In the genomic region with DNA sequence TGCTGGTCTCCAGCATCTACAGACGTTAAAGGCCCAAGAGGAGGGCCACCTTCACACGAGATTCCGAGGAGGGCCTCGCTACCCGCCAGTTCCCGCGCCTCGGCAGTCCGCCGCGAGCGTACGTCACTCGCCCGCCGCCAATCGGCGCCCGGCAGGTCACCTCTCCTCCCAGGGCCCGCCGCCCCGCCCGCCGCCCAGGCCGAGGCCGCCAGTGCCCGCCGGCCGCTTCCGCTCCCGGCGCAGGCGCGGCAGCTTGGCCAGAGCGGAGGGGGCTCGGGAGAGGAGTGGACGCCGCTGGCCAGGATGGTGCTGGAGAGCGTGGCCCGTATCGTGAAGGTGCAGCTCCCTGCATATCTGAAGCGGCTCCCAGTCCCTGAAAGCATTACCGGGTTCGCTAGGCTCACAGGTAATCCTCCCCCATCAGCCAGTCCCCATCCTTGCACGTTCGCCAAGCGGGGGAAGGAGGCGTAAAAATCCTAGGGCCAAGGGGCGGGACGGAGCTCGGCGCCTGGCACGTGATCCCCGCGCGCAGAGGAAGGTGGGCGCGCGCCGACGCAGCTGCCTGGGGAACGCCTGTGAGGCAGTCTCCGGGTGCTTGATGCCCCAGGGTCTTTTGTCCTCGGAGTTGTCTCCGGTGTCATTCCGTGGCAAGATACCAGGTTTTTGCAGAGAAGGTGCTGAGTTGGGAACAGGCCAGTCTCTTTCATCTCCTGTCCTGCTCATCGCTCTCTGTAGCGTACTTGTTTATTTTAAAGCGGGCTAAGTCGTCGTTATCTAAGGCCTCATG, we compare ENCODE assay signal across 1 cellular context.
TF ChIP-seq lines count a peak whose summit lies in the region.

A gene with protein sequence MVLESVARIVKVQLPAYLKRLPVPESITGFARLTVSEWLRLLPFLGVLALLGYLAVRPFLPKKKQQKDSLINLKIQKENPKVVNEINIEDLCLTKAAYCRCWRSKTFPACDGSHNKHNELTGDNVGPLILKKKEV (plus strand): TSS at position 211 of the 787 bp plus-strand sequence. CDS start 93 bp downstream, at position 304.

TF ChIP-seq in A549, 52 proteins besides CTCF, POLR2A, EP300 and RAD21 (continued from another document):
- TF ChIP-seq, protein P1, sequence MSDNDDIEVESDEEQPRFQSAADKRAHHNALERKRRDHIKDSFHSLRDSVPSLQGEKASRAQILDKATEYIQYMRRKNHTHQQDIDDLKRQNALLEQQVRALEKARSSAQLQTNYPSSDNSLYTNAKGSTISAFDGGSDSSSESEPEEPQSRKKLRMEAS (IDR thresholded peaks at IDR 0.05) = peak; percentile 85
- TF ChIP-seq CHD2 (IDR thresholded peaks at IDR 0.05; ENCODE audit: low read length, partially characterized antibody) (no peak), ZFP36 (IDR thresholded peaks at IDR 0.05; ENCODE audit: borderline replicate concordance, partially characterized antibody) (no peak), GATA3 (IDR thresholded peaks at IDR 0.05; ENCODE audit: borderline replicate concordance) (no peak), TFCP2L1 (CRISPR knock-in tag; IDR thresholded peaks at IDR 0.05) (no peak), MYC (IDR thresholded peaks at IDR 0.05; ENCODE audit: borderline replicate concordance, low read length) (no peak), NFE2L2 (conservative IDR thresholded peaks at IDR 0.05; ENCODE audit: low read length) (no peak), PHF8 (IDR thresholded peaks at IDR 0.05; ENCODE audit: borderline replicate concordance, low read depth) (peak; percentile 51; the same call in 1 of the 2 replicates), ESRRA (IDR thresholded peaks at IDR 0.05; ENCODE audit: borderline replicate concordance, low read length) (no peak), JUNB (IDR thresholded peaks at IDR 0.05) (no peak), KDM1A (IDR thresholded peaks at IDR 0.05; ENCODE audit: low read depth) (no peak), SREBF2 (IDR thresholded peaks at IDR 0.05) (no peak), TP53 (CRISPR knock-in tag; IDR thresholded peaks at IDR 0.05) (no peak), KDM5A (IDR thresholded peaks at IDR 0.05) (no peak), RFX5 (IDR thresholded peaks at IDR 0.05) (no peak), MAFK (IDR thresholded peaks at IDR 0.05; ENCODE audit: partially characterized antibody) (no peak), RCOR1 (IDR thresholded peaks at IDR 0.05; ENCODE audit: low read depth, low read length) (no peak), JUN (IDR thresholded peaks at IDR 0.05) (peak in 1 of 2 experiments; percentile 86; a peak in 3 of 5 replicates), RARB (CRISPR knock-in tag; IDR thresholded peaks at IDR 0.05) (no peak), NR3C1 (IDR thresholded peaks at IDR 0.05) (no peak), HOXA7 (CRISPR knock-in tag; IDR thresholded peaks at IDR 0.05) (no peak), SMC3 (IDR thresholded peaks at IDR 0.05) (no peak), HEYL (CRISPR knock-in tag; IDR thresholded peaks at IDR 0.05) (no peak)
- TF ChIP-seq, protein P2, sequence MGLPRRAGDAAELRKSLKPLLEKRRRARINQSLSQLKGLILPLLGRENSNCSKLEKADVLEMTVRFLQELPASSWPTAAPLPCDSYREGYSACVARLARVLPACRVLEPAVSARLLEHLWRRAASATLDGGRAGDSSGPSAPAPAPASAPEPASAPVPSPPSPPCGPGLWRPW (IDR thresholded peaks at IDR 0.05) = no peak
- TF ChIP-seq, protein P3, sequence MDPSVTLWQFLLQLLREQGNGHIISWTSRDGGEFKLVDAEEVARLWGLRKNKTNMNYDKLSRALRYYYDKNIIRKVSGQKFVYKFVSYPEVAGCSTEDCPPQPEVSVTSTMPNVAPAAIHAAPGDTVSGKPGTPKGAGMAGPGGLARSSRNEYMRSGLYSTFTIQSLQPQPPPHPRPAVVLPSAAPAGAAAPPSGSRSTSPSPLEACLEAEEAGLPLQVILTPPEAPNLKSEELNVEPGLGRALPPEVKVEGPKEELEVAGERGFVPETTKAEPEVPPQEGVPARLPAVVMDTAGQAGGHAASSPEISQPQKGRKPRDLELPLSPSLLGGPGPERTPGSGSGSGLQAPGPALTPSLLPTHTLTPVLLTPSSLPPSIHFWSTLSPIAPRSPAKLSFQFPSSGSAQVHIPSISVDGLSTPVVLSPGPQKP (IDR thresholded peaks at IDR 0.05; ENCODE audit: low read depth, low read length) = no peak
- TF ChIP-seq, protein P4, sequence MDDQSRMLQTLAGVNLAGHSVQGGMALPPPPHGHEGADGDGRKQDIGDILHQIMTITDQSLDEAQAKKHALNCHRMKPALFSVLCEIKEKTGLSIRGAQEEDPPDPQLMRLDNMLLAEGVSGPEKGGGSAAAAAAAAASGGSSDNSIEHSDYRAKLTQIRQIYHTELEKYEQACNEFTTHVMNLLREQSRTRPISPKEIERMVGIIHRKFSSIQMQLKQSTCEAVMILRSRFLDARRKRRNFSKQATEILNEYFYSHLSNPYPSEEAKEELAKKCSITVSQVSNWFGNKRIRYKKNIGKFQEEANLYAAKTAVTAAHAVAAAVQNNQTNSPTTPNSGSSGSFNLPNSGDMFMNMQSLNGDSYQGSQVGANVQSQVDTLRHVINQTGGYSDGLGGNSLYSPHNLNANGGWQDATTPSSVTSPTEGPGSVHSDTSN (IDR thresholded peaks at IDR 0.05) = no peak
- TF ChIP-seq, protein P5, sequence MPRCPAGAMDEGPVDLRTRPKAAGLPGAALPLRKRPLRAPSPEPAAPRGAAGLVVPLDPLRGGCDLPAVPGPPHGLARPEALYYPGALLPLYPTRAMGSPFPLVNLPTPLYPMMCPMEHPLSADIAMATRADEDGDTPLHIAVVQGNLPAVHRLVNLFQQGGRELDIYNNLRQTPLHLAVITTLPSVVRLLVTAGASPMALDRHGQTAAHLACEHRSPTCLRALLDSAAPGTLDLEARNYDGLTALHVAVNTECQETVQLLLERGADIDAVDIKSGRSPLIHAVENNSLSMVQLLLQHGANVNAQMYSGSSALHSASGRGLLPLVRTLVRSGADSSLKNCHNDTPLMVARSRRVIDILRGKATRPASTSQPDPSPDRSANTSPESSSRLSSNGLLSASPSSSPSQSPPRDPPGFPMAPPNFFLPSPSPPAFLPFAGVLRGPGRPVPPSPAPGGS (IDR thresholded peaks at IDR 0.05) = peak; percentile 48; the same call in 1 of the 3 replicates
- TF ChIP-seq, protein P6, sequence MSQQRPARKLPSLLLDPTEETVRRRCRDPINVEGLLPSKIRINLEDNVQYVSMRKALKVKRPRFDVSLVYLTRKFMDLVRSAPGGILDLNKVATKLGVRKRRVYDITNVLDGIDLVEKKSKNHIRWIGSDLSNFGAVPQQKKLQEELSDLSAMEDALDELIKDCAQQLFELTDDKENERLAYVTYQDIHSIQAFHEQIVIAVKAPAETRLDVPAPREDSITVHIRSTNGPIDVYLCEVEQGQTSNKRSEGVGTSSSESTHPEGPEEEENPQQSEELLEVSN (IDR thresholded peaks at IDR 0.05; ENCODE audit: borderline replicate concordance, low read depth) = peak; percentile 82
- TF ChIP-seq, protein P7, sequence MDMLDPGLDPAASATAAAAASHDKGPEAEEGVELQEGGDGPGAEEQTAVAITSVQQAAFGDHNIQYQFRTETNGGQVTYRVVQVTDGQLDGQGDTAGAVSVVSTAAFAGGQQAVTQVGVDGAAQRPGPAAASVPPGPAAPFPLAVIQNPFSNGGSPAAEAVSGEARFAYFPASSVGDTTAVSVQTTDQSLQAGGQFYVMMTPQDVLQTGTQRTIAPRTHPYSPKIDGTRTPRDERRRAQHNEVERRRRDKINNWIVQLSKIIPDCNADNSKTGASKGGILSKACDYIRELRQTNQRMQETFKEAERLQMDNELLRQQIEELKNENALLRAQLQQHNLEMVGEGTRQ (IDR thresholded peaks at IDR 0.05) = peak; percentile 89
